In the genomic region with DNA sequence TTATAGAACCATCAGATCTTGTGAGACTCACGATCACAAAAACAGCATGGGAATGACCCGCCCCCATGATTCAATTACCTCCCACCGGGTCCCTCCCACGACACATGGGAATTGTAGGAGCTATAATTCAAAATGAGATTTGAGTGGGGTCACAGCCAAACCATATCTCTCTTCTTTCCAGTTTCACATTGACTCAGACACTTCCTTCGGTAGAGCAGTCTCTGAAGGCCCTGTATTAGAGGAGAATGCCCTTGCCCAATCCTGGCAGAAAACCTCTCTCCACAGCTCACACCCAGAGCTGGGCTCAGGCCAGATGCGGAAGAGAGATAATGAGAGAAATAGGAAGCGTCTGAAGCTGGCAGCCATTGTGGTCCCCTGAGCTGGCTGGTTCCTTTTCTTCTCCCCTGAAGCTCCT, we compare ENCODE assay signal across 8 cellular contexts.
DNase-seq lines count a peak whose midpoint lies in the region; ATAC-seq and TF ChIP-seq lines count a peak whose summit lies in the region.

No MANE protein-coding gene starts in this region.

- DNase-seq in HL-60 (ENCODE audit: low read depth in 1 of 2, low spot score in 1 of 2) (peak; percentile 86 to 98), left colon (peak; percentile 17 to 30), G401 (ENCODE audit: low spot score) (no peak), cerebellar cortex (ENCODE audit: low spot score) (no peak), dedifferentiated amniotic fluid mesenchymal stem cell (ENCODE audit: extremely low spot score) (no peak)
- no peak for DNase-seq in effector CD4-positive, alpha-beta T cell

- no peak for TF ChIP-seq CTCF in HL-60 (IDR thresholded peaks at IDR 0.05; ENCODE audit: insufficient read depth, low read length)

- peak overlapping the region; percentile 5; the same call in 1 of the 2 replicates for H3K4me3 ChIP-seq in HL-60 (replicated peaks; ENCODE audit: insufficient read depth, low read length)

- in situ Hi-C loops in G401 (cut with HindIII; ENCODE audit: low sequenced_read_pairs): no loop called here

- ATAC-seq in GM18511 (IDR thresholded peaks at IDR 0.05; ENCODE audit: unreplicated experiment) (peak; percentile 79), GM21526 (IDR thresholded peaks at IDR 0.05; ENCODE audit: low FRiP score, unreplicated experiment) (peak; percentile 68), left colon (no peak)

- no peaks in the 10 kb centered on the region for H3K27me3 ChIP-seq in HL-60 (ENCODE audit: insufficient read depth, poor library complexity, severe bottlenecking)

- peak overlapping the region; percentile 67 for H3K27ac ChIP-seq in HL-60 (replicated peaks)

- intact Hi-C loops in left colon (cut with DNase I, micrococcal nuclease): no loop called here

Comparison
In these comparisons a context has a peak if more than half of its experiments do, and no peak if none do; other contexts are left out.
1. DNase-seq: peak in HL-60 (2 of 2) and left colon (2 of 2); none in effector CD4-positive, alpha-beta T cell (single experiment), G401 (single experiment), cerebellar cortex (single experiment) and dedifferentiated amniotic fluid mesenchymal stem cell (single experiment).